Comparison of ENCODE assay signal across 1 cellular context in genomic region chr1:1433804-1434130, GRCh38.
TF ChIP-seq lines count a peak whose summit lies in the region.

No MANE protein-coding gene starts in this region.

TF ChIP-seq in endothelial cell of umbilical vein, 7 proteins besides CTCF, POLR2A, EP300 and RAD21 (continued from another document):
- TF ChIP-seq, protein P1, sequence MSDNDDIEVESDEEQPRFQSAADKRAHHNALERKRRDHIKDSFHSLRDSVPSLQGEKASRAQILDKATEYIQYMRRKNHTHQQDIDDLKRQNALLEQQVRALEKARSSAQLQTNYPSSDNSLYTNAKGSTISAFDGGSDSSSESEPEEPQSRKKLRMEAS (IDR thresholded peaks at IDR 0.05; ENCODE audit: insufficient read depth, insufficient read length): no peak
- TF ChIP-seq POLR2AphosphoS5 (IDR thresholded peaks at IDR 0.05; ENCODE audit: insufficient read depth, low read depth, low read length): no peak
- TF ChIP-seq FOS (IDR thresholded peaks at IDR 0.05; ENCODE audit: borderline replicate concordance, insufficient read depth, low read length): no peak
- no peak for TF ChIP-seq GATA2 (IDR thresholded peaks at IDR 0.05; ENCODE audit: insufficient read depth, insufficient read length, low read depth, low read length)
- no peak for TF ChIP-seq MYC (IDR thresholded peaks at IDR 0.05; ENCODE audit: low read depth, low read length)
- no peak for TF ChIP-seq EZH2 (IDR thresholded peaks at IDR 0.05; ENCODE audit: borderline replicate concordance, low read depth, low read length, severe bottlenecking)
